In the genomic region with DNA sequence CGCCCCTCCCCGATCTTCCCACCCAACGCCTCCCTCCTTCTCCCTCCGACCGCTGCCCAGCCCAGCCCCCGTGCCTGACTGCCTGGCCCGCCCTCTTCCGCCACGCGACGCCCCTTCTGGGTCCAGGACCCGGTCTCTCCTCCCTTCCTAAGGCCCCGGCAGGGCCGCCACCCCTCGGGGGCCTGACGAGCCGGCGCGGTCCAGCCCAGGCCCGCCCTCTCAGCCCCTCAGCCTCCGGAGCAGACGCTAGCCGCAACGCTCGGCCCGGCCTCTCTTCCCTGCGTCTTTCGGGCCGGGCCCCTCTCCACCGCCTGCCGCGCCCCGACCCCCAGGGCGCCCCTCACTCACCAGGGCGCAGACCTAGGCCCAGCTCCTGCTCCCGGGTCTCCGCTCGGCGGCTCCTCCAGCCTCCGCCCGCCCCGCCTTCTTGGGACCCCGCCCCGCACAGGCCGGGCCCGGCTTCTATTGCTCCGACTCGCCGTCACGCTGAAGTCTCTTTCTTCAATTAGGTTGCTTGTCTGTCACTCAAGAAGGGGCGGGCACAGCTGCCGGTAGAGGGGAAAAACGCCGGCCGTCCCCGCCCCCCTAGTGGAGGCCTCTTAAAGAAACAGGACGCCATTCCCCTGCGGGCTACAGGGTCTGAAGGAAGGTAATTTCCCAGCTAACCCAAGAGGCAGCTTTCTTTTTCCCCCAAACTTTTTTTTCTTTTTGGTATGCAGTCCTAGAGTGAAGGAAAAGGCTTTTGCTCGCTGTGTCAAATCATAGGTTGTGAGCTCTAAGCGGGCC, we compare ENCODE assay signal across 1 cellular context.
TF ChIP-seq lines count a peak whose summit lies in the region.

A gene with protein sequence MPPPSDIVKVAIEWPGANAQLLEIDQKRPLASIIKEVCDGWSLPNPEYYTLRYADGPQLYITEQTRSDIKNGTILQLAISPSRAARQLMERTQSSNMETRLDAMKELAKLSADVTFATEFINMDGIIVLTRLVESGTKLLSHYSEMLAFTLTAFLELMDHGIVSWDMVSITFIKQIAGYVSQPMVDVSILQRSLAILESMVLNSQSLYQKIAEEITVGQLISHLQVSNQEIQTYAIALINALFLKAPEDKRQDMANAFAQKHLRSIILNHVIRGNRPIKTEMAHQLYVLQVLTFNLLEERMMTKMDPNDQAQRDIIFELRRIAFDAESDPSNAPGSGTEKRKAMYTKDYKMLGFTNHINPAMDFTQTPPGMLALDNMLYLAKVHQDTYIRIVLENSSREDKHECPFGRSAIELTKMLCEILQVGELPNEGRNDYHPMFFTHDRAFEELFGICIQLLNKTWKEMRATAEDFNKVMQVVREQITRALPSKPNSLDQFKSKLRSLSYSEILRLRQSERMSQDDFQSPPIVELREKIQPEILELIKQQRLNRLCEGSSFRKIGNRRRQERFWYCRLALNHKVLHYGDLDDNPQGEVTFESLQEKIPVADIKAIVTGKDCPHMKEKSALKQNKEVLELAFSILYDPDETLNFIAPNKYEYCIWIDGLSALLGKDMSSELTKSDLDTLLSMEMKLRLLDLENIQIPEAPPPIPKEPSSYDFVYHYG (minus strand): TSS at position 416 of the 786 bp plus-strand sequence. CDS start 12,133 bp downstream, outside the sequence.

TF ChIP-seq in GM12878, 131 proteins besides CTCF, POLR2A, EP300 and RAD21 (continues in another document):
- TF ChIP-seq, protein P1, sequence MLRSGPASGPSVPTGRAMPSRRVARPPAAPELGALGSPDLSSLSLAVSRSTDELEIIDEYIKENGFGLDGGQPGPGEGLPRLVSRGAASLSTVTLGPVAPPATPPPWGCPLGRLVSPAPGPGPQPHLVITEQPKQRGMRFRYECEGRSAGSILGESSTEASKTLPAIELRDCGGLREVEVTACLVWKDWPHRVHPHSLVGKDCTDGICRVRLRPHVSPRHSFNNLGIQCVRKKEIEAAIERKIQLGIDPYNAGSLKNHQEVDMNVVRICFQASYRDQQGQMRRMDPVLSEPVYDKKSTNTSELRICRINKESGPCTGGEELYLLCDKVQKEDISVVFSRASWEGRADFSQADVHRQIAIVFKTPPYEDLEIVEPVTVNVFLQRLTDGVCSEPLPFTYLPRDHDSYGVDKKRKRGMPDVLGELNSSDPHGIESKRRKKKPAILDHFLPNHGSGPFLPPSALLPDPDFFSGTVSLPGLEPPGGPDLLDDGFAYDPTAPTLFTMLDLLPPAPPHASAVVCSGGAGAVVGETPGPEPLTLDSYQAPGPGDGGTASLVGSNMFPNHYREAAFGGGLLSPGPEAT (IDR thresholded peaks at IDR 0.05; ENCODE audit: low read depth), result peak; percentile 98
- TF ChIP-seq ZNF274 (IDR thresholded peaks at IDR 0.05; ENCODE audit: insufficient read depth, insufficient read length) (no peak), ASH2L (IDR thresholded peaks at IDR 0.05; ENCODE audit: borderline replicate concordance, low read depth) (peak; percentile 56; the same call in 1 of the 2 replicates), POLR2AphosphoS2 (IDR thresholded peaks at IDR 0.05; ENCODE audit: low read depth, low read length) (no peak), PAX5 (IDR thresholded peaks at IDR 0.05; ENCODE audit: borderline replicate concordance, low read depth, low read length) (no peak), CREB1 (IDR thresholded peaks at IDR 0.05; ENCODE audit: low read depth) (peak; percentile 78), ZNF384 (IDR thresholded peaks at IDR 0.05; ENCODE audit: borderline replicate concordance, low read depth, low read length) (peak; percentile 57; the same call in 1 of the 2 replicates), GABPA (IDR thresholded peaks at IDR 0.05; ENCODE audit: low read depth) (peak; percentile 71), SIX5 (IDR thresholded peaks at IDR 0.05; ENCODE audit: low read depth, low read length, severe bottlenecking) (no peak), ZNF217 (IDR thresholded peaks at IDR 0.05) (no peak), SUZ12 (IDR thresholded peaks at IDR 0.05; ENCODE audit: unreplicated experiment) (no peak), CBX3 (IDR thresholded peaks at IDR 0.05; ENCODE audit: borderline replicate concordance, low read depth) (no peak), EZH2 (IDR thresholded peaks at IDR 0.05; ENCODE audit: borderline replicate concordance, control insufficient read depth, low read depth, low read length) (no peak), CHD2 (IDR thresholded peaks at IDR 0.05; ENCODE audit: borderline replicate concordance, low read depth, low read length) (peak; percentile 94), MTA3 (IDR thresholded peaks at IDR 0.05; ENCODE audit: borderline replicate concordance, low read length) (no peak), FOS (IDR thresholded peaks at IDR 0.05; ENCODE audit: borderline replicate concordance, extremely low read depth, insufficient read length) (peak; percentile 25), ATF7 (IDR thresholded peaks at IDR 0.05; ENCODE audit: low read depth) (no peak), NFYA (IDR thresholded peaks at IDR 0.05; ENCODE audit: borderline replicate concordance, low read depth, low read length) (peak; percentile 46; the same call in 1 of the 2 replicates), STAT1 (conservative IDR thresholded peaks at IDR 0.05) (no peak), TCF12 (IDR thresholded peaks at IDR 0.05; ENCODE audit: low read depth, low read length) (peak; percentile 37; the same call in 1 of the 2 replicates), TBL1XR1 (IDR thresholded peaks at IDR 0.05; ENCODE audit: low read depth, low read length) (no peak), YY1 (IDR thresholded peaks at IDR 0.05; ENCODE audit: low read depth, low read length) (0 out of 2 replicates have a peak, but pooled peaks have one; percentile 24), SIN3A (IDR thresholded peaks at IDR 0.05; ENCODE audit: low read depth, low read length) (peak; percentile 43; the same call in 1 of the 2 replicates), LARP7 (IDR thresholded peaks at IDR 0.05) (peak; percentile 54; the same call in 1 of the 2 replicates), SREBF2 (IDR thresholded peaks at IDR 0.05; ENCODE audit: low read length) (no peak)
- TF ChIP-seq, protein P2, sequence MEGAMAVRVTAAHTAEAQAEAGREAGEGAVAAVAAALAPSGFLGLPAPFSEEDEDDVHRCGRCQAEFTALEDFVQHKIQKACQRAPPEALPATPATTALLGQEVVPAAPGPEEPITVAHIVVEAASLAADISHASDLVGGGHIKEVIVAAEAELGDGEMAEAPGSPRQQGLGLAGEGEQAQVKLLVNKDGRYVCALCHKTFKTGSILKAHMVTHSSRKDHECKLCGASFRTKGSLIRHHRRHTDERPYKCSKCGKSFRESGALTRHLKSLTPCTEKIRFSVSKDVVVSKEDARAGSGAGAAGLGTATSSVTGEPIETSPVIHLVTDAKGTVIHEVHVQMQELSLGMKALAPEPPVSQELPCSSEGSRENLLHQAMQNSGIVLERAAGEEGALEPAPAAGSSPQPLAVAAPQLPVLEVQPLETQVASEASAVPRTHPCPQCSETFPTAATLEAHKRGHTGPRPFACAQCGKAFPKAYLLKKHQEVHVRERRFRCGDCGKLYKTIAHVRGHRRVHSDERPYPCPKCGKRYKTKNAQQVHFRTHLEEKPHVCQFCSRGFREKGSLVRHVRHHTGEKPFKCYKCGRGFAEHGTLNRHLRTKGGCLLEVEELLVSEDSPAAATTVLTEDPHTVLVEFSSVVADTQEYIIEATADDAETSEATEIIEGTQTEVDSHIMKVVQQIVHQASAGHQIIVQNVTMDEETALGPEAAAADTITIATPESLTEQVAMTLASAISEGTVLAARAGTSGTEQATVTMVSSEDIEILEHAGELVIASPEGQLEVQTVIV (IDR thresholded peaks at IDR 0.05; ENCODE audit: borderline replicate concordance, partially characterized antibody), result peak; percentile 67
- TF ChIP-seq, protein P3, sequence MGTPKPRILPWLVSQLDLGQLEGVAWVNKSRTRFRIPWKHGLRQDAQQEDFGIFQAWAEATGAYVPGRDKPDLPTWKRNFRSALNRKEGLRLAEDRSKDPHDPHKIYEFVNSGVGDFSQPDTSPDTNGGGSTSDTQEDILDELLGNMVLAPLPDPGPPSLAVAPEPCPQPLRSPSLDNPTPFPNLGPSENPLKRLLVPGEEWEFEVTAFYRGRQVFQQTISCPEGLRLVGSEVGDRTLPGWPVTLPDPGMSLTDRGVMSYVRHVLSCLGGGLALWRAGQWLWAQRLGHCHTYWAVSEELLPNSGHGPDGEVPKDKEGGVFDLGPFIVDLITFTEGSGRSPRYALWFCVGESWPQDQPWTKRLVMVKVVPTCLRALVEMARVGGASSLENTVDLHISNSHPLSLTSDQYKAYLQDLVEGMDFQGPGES (IDR thresholded peaks at IDR 0.05), result peak; percentile 92
- TF ChIP-seq, protein P4, sequence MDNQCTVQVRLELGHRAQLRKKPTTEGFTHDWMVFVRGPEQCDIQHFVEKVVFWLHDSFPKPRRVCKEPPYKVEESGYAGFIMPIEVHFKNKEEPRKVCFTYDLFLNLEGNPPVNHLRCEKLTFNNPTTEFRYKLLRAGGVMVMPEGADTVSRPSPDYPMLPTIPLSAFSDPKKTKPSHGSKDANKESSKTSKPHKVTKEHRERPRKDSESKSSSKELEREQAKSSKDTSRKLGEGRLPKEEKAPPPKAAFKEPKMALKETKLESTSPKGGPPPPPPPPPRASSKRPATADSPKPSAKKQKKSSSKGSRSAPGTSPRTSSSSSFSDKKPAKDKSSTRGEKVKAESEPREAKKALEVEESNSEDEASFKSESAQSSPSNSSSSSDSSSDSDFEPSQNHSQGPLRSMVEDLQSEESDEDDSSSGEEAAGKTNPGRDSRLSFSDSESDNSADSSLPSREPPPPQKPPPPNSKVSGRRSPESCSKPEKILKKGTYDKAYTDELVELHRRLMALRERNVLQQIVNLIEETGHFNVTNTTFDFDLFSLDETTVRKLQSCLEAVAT (IDR thresholded peaks at IDR 0.05), result 0 out of 2 replicates have a peak, but pooled peaks have one; percentile 74
- TF ChIP-seq, protein P5, sequence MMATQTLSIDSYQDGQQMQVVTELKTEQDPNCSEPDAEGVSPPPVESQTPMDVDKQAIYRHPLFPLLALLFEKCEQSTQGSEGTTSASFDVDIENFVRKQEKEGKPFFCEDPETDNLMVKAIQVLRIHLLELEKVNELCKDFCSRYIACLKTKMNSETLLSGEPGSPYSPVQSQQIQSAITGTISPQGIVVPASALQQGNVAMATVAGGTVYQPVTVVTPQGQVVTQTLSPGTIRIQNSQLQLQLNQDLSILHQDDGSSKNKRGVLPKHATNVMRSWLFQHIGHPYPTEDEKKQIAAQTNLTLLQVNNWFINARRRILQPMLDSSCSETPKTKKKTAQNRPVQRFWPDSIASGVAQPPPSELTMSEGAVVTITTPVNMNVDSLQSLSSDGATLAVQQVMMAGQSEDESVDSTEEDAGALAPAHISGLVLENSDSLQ (IDR thresholded peaks at IDR 0.05), result peak; percentile 100
- TF ChIP-seq, protein P6, sequence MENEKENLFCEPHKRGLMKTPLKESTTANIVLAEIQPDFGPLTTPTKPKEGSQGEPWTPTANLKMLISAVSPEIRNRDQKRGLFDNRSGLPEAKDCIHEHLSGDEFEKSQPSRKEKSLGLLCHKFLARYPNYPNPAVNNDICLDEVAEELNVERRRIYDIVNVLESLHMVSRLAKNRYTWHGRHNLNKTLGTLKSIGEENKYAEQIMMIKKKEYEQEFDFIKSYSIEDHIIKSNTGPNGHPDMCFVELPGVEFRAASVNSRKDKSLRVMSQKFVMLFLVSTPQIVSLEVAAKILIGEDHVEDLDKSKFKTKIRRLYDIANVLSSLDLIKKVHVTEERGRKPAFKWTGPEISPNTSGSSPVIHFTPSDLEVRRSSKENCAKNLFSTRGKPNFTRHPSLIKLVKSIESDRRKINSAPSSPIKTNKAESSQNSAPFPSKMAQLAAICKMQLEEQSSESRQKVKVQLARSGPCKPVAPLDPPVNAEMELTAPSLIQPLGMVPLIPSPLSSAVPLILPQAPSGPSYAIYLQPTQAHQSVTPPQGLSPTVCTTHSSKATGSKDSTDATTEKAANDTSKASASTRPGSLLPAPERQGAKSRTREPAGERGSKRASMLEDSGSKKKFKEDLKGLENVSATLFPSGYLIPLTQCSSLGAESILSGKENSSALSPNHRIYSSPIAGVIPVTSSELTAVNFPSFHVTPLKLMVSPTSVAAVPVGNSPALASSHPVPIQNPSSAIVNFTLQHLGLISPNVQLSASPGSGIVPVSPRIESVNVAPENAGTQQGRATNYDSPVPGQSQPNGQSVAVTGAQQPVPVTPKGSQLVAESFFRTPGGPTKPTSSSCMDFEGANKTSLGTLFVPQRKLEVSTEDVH (IDR thresholded peaks at IDR 0.05; ENCODE audit: low read depth, partially characterized antibody), result peak; percentile 41
- TF ChIP-seq, protein P7, sequence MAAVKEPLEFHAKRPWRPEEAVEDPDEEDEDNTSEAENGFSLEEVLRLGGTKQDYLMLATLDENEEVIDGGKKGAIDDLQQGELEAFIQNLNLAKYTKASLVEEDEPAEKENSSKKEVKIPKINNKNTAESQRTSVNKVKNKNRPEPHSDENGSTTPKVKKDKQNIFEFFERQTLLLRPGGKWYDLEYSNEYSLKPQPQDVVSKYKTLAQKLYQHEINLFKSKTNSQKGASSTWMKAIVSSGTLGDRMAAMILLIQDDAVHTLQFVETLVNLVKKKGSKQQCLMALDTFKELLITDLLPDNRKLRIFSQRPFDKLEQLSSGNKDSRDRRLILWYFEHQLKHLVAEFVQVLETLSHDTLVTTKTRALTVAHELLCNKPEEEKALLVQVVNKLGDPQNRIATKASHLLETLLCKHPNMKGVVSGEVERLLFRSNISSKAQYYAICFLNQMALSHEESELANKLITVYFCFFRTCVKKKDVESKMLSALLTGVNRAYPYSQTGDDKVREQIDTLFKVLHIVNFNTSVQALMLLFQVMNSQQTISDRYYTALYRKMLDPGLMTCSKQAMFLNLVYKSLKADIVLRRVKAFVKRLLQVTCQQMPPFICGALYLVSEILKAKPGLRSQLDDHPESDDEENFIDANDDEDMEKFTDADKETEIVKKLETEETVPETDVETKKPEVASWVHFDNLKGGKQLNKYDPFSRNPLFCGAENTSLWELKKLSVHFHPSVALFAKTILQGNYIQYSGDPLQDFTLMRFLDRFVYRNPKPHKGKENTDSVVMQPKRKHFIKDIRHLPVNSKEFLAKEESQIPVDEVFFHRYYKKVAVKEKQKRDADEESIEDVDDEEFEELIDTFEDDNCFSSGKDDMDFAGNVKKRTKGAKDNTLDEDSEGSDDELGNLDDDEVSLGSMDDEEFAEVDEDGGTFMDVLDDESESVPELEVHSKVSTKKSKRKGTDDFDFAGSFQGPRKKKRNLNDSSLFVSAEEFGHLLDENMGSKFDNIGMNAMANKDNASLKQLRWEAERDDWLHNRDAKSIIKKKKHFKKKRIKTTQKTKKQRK (IDR thresholded peaks at IDR 0.05; ENCODE audit: low read depth, low read length), result peak; percentile 91
- TF ChIP-seq, protein P8, sequence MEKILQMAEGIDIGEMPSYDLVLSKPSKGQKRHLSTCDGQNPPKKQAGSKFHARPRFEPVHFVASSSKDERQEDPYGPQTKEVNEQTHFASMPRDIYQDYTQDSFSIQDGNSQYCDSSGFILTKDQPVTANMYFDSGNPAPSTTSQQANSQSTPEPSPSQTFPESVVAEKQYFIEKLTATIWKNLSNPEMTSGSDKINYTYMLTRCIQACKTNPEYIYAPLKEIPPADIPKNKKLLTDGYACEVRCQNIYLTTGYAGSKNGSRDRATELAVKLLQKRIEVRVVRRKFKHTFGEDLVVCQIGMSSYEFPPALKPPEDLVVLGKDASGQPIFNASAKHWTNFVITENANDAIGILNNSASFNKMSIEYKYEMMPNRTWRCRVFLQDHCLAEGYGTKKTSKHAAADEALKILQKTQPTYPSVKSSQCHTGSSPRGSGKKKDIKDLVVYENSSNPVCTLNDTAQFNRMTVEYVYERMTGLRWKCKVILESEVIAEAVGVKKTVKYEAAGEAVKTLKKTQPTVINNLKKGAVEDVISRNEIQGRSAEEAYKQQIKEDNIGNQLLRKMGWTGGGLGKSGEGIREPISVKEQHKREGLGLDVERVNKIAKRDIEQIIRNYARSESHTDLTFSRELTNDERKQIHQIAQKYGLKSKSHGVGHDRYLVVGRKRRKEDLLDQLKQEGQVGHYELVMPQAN (conservative IDR thresholded peaks at IDR 0.05), result peak; percentile 27; the same call in 1 of the 2 replicates
